ENCODE assay signal across 1 cellular context in genomic region chr19:10756371-10756770, GRCh38.
TF ChIP-seq lines count a peak whose summit lies in the region.

No MANE protein-coding gene starts in this region.

TF ChIP-seq in H1, 55 proteins besides CTCF, POLR2A, EP300 and RAD21:
- TF ChIP-seq ATF3 (IDR thresholded peaks at IDR 0.05; ENCODE audit: insufficient read depth, low read depth, low read length) (no peak), PHF8 (conservative IDR thresholded peaks at IDR 0.05; ENCODE audit: low read depth, low read length) (no peak), TAF1 (IDR thresholded peaks at IDR 0.05; ENCODE audit: low read depth, low read length) (no peak), SAP30 (IDR thresholded peaks at IDR 0.05; ENCODE audit: insufficient read depth, insufficient replicate concordance, low read length) (no peak), RNF2 (IDR thresholded peaks at IDR 0.05; ENCODE audit: borderline replicate concordance, low read depth, low read length, missing control alignments, poor library complexity, severe bottlenecking) (no peak), MAX (IDR thresholded peaks at IDR 0.05) (no peak), KDM1A (IDR thresholded peaks at IDR 0.05; ENCODE audit: borderline replicate concordance, low read length) (no peak), POU5F1 (IDR thresholded peaks at IDR 0.05; ENCODE audit: low read depth, low read length) (no peak), RXRA (IDR thresholded peaks at IDR 0.05; ENCODE audit: insufficient read depth, low read depth, low read length) (no peak), CTBP2 (IDR thresholded peaks at IDR 0.05; ENCODE audit: borderline replicate concordance, insufficient read depth, insufficient read length, low read length) (no peak), KDM4A (IDR thresholded peaks at IDR 0.05; ENCODE audit: low read depth, low read length, severe bottlenecking) (no peak), SIX5 (IDR thresholded peaks at IDR 0.05; ENCODE audit: low read depth, low read length) (no peak), YY1 (IDR thresholded peaks at IDR 0.05; ENCODE audit: low read depth, low read length) (no peak), HDAC2 (IDR thresholded peaks at IDR 0.05; ENCODE audit: borderline replicate concordance in 1 of 2, low read depth in 2 of 2, low read length in 2 of 2) (no peak), KDM5A (IDR thresholded peaks at IDR 0.05; ENCODE audit: low read length) (no peak), NRF1 (IDR thresholded peaks at IDR 0.05; ENCODE audit: low read depth, low read length) (no peak), RFX5 (IDR thresholded peaks at IDR 0.05; ENCODE audit: borderline replicate concordance, low read depth, low read length) (no peak), MAFK (IDR thresholded peaks at IDR 0.05; ENCODE audit: low read depth, low read length) (no peak)
- TF ChIP-seq, protein P1, sequence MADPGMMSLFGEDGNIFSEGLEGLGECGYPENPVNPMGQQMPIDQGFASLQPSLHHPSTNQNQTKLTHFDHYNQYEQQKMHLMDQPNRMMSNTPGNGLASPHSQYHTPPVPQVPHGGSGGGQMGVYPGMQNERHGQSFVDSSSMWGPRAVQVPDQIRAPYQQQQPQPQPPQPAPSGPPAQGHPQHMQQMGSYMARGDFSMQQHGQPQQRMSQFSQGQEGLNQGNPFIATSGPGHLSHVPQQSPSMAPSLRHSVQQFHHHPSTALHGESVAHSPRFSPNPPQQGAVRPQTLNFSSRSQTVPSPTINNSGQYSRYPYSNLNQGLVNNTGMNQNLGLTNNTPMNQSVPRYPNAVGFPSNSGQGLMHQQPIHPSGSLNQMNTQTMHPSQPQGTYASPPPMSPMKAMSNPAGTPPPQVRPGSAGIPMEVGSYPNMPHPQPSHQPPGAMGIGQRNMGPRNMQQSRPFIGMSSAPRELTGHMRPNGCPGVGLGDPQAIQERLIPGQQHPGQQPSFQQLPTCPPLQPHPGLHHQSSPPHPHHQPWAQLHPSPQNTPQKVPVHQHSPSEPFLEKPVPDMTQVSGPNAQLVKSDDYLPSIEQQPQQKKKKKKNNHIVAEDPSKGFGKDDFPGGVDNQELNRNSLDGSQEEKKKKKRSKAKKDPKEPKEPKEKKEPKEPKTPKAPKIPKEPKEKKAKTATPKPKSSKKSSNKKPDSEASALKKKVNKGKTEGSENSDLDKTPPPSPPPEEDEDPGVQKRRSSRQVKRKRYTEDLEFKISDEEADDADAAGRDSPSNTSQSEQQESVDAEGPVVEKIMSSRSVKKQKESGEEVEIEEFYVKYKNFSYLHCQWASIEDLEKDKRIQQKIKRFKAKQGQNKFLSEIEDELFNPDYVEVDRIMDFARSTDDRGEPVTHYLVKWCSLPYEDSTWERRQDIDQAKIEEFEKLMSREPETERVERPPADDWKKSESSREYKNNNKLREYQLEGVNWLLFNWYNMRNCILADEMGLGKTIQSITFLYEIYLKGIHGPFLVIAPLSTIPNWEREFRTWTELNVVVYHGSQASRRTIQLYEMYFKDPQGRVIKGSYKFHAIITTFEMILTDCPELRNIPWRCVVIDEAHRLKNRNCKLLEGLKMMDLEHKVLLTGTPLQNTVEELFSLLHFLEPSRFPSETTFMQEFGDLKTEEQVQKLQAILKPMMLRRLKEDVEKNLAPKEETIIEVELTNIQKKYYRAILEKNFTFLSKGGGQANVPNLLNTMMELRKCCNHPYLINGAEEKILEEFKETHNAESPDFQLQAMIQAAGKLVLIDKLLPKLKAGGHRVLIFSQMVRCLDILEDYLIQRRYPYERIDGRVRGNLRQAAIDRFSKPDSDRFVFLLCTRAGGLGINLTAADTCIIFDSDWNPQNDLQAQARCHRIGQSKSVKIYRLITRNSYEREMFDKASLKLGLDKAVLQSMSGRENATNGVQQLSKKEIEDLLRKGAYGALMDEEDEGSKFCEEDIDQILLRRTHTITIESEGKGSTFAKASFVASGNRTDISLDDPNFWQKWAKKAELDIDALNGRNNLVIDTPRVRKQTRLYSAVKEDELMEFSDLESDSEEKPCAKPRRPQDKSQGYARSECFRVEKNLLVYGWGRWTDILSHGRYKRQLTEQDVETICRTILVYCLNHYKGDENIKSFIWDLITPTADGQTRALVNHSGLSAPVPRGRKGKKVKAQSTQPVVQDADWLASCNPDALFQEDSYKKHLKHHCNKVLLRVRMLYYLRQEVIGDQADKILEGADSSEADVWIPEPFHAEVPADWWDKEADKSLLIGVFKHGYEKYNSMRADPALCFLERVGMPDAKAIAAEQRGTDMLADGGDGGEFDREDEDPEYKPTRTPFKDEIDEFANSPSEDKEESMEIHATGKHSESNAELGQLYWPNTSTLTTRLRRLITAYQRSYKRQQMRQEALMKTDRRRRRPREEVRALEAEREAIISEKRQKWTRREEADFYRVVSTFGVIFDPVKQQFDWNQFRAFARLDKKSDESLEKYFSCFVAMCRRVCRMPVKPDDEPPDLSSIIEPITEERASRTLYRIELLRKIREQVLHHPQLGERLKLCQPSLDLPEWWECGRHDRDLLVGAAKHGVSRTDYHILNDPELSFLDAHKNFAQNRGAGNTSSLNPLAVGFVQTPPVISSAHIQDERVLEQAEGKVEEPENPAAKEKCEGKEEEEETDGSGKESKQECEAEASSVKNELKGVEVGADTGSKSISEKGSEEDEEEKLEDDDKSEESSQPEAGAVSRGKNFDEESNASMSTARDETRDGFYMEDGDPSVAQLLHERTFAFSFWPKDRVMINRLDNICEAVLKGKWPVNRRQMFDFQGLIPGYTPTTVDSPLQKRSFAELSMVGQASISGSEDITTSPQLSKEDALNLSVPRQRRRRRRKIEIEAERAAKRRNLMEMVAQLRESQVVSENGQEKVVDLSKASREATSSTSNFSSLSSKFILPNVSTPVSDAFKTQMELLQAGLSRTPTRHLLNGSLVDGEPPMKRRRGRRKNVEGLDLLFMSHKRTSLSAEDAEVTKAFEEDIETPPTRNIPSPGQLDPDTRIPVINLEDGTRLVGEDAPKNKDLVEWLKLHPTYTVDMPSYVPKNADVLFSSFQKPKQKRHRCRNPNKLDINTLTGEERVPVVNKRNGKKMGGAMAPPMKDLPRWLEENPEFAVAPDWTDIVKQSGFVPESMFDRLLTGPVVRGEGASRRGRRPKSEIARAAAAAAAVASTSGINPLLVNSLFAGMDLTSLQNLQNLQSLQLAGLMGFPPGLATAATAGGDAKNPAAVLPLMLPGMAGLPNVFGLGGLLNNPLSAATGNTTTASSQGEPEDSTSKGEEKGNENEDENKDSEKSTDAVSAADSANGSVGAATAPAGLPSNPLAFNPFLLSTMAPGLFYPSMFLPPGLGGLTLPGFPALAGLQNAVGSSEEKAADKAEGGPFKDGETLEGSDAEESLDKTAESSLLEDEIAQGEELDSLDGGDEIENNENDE (IDR thresholded peaks at IDR 0.05; ENCODE audit: insufficient replicate concordance, low read length): no peak
- TF ChIP-seq, protein P2, sequence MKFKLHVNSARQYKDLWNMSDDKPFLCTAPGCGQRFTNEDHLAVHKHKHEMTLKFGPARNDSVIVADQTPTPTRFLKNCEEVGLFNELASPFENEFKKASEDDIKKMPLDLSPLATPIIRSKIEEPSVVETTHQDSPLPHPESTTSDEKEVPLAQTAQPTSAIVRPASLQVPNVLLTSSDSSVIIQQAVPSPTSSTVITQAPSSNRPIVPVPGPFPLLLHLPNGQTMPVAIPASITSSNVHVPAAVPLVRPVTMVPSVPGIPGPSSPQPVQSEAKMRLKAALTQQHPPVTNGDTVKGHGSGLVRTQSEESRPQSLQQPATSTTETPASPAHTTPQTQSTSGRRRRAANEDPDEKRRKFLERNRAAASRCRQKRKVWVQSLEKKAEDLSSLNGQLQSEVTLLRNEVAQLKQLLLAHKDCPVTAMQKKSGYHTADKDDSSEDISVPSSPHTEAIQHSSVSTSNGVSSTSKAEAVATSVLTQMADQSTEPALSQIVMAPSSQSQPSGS (IDR thresholded peaks at IDR 0.05; ENCODE audit: low read length): no peak
